1 cellular context compared by ENCODE assay signal in genomic region chr16:15587152-15587825, GRCh38.
TF ChIP-seq lines count a peak whose summit lies in the region.

No MANE protein-coding gene starts in this region.

TF ChIP-seq in HCT116, 20 proteins besides CTCF, POLR2A, EP300 and RAD21 (continued from another document):
- no peak for TF ChIP-seq REST (IDR thresholded peaks at IDR 0.05; ENCODE audit: low read depth)
- no peak for TF ChIP-seq EGR1 (IDR thresholded peaks at IDR 0.05; ENCODE audit: low read depth)
- no peak for TF ChIP-seq YY1 (IDR thresholded peaks at IDR 0.05; ENCODE audit: extremely low read depth, insufficient replicate concordance, low read depth, low read length)
- no peak for TF ChIP-seq ZFX (IDR thresholded peaks at IDR 0.05)
- TF ChIP-seq CBX3 (IDR thresholded peaks at IDR 0.05; ENCODE audit: low read depth), result no peak
- no peak for TF ChIP-seq ZNF274 (IDR thresholded peaks at IDR 0.05; ENCODE audit: low read depth, low read length)
- TF ChIP-seq MAX (IDR thresholded peaks at IDR 0.05), result no peak
- TF ChIP-seq CEBPB (IDR thresholded peaks at IDR 0.05; ENCODE audit: low read depth), result no peak
- no peak for TF ChIP-seq EZH2phosphoT487 (IDR thresholded peaks at IDR 0.05; ENCODE audit: borderline replicate concordance)
- no peak for TF ChIP-seq JUND (IDR thresholded peaks at IDR 0.05)
- no peak for TF ChIP-seq TCF7L2 (IDR thresholded peaks at IDR 0.05; ENCODE audit: borderline replicate concordance, extremely low read depth, insufficient read depth, insufficient read length)
- no peak for TF ChIP-seq SP1 (IDR thresholded peaks at IDR 0.05; ENCODE audit: low read depth)
- no peak for TF ChIP-seq ELF1 (IDR thresholded peaks at IDR 0.05; ENCODE audit: borderline replicate concordance, low read depth)
- TF ChIP-seq EZH2 (IDR thresholded peaks at IDR 0.05), result no peak
- TF ChIP-seq POLR2AphosphoS5 (IDR thresholded peaks at IDR 0.05; ENCODE audit: low read depth, low read length), result no peak
- no peak for TF ChIP-seq FOSL1 (IDR thresholded peaks at IDR 0.05; ENCODE audit: low read depth)
- no peak for TF ChIP-seq ZBTB33 (IDR thresholded peaks at IDR 0.05; ENCODE audit: extremely low read depth, insufficient replicate concordance, low read length)
- no peak for TF ChIP-seq SRF (IDR thresholded peaks at IDR 0.05; ENCODE audit: low read depth)
